Comparison of ENCODE assay signal across 21 cellular contexts in genomic region chr4:157576671-157577070, GRCh38.
DNase-seq lines count a peak whose midpoint lies in the region; TF ChIP-seq lines count a peak whose summit lies in the region.
"Had no signal": no experiment of that assay in that cellular context is flagged by ENCODE, and none has a peak within 500 bp of the region (broad histone marks: within the 10 kb centered on the region; RNA-seq: fewer than 3 reads in every experiment).

No MANE protein-coding gene starts in this region.

- TF ChIP-seq CTCF in BE2C (IDR thresholded peaks at IDR 0.05; ENCODE audit: low read depth, low read length): no peak
- TF ChIP-seq CTCF in HEK293 (tag by site-specific recombination; IDR thresholded peaks at IDR 0.05): no peak
- TF ChIP-seq CTCF in OCI-LY3 (IDR thresholded peaks at IDR 0.05; ENCODE audit: low read depth, low read length): no peak
- no peak for TF ChIP-seq CTCF in nephron progenitor cell (IDR thresholded peaks at IDR 0.05)
- TF ChIP-seq CTCF in adrenal gland (IDR thresholded peaks at IDR 0.05): no peak

- peak; percentile 7 for DNase-seq in BE2C
- DNase-seq in nephron progenitor cell: no peak
- DNase-seq in LoVo (ENCODE audit: low spot score): no peak
- DNase-seq in SIG-M5 treated with dmso at 0.1 percent for 504 hours (lab: John Stamatoyannopoulos, UW; ENCODE audit: unreplicated experiment): no peak
- DNase-seq in adrenal gland: no peak
- DNase-seq: CD4-positive, CD25-positive, alpha-beta regulatory T cell; DMS79; H9; KBM-7; NCI-H187; NCI-H2107; NCI-H226; NCI-H510A treated with DMSO at 0.1 percent for 48 hours; NCI-H774; OCI-M1; SW 1271; T-helper 17 cell had no signal

- no peak overlapping the region for H3K4me2 ChIP-seq in OCI-LY3 (ENCODE audit: low read length)

- H3K4me1 Mint-ChIP-seq in nephron progenitor cell: peaks cover 7% of the 10 kb centered on the region
- H3K4me1 Mint-ChIP-seq: CD4-positive, CD25-positive, alpha-beta regulatory T cell; T-helper 17 cell had no signal

- no peak overlapping the region for H3K4me3 Mint-ChIP-seq in nephron progenitor cell
- H3K4me3 Mint-ChIP-seq: CD4-positive, CD25-positive, alpha-beta regulatory T cell; H9; T-helper 17 cell had no signal

- no peaks in the 10 kb centered on the region for H3K27me3 Mint-ChIP-seq in nephron progenitor cell (ENCODE audit: low read depth, poor library complexity)
- H3K27me3 Mint-ChIP-seq: CD4-positive, CD25-positive, alpha-beta regulatory T cell; T-helper 17 cell had no signal

- WGBS in adrenal gland, 4 donors: 52 to 82% (median 72%) methylated on average over 3 of the region's 3 CpGs

- peak overlapping the region; percentile 43; the same call in 1 of the 2 replicates for H2AFZ ChIP-seq in OCI-LY3 (ENCODE audit: low read depth, low read length)

- H3K79me2 ChIP-seq in OCI-LY3 (ENCODE audit: low read length): no peaks in the 10 kb centered on the region

- no peaks in the 10 kb centered on the region for H3K27me3 ChIP-seq in BE2C
- no peaks in the 10 kb centered on the region for H3K27me3 ChIP-seq in OCI-LY3 (ENCODE audit: low read depth, low read length)
- H3K27me3 ChIP-seq in adrenal gland: no peaks in the 10 kb centered on the region
- H3K27me3 ChIP-seq: SJSA1 had no signal

- intact Hi-C loops in adrenal gland (cut with DNase I): no loop called here

- no peaks in the 10 kb centered on the region for H3K36me3 Mint-ChIP-seq in nephron progenitor cell (ENCODE audit: low read depth)
- H3K36me3 Mint-ChIP-seq: CD4-positive, CD25-positive, alpha-beta regulatory T cell had no signal

- H3K4me3 ChIP-seq in BE2C (ENCODE audit: low read depth, low read length): no peak overlapping the region
- no peak overlapping the region for H3K4me3 ChIP-seq in HEK293 (ENCODE audit: low read depth, low read length)
- no peak overlapping the region for H3K4me3 ChIP-seq in OCI-LY3 (ENCODE audit: low read length)
- no peak overlapping the region for H3K4me3 ChIP-seq in adrenal gland
- H3K4me3 ChIP-seq: SJSA1 had no signal

- H3K9me3 ChIP-seq in BE2C (no peaks in the 10 kb centered on the region), HEK293 (ENCODE audit: control insufficient read depth, insufficient read depth, low read depth, low read length) (no peaks in the 10 kb centered on the region), OCI-LY3 (ENCODE audit: insufficient read depth, low read length) (no peaks in the 10 kb centered on the region), adrenal gland (replicated peaks in 1 of 3) (no peaks in the 10 kb centered on the region)
- H3K9me3 ChIP-seq: SJSA1 had no signal

- H3K36me3 ChIP-seq in BE2C (no peaks in the 10 kb centered on the region), HEK293 (ENCODE audit: control insufficient read depth in 2 of 2, insufficient read depth in 1 of 2, low read length in 2 of 2) (no peaks in the 10 kb centered on the region), OCI-LY3 (replicated peaks; ENCODE audit: low read depth, low read length) (no peaks in the 10 kb centered on the region), adrenal gland (replicated peaks in 1 of 2) (no peaks in the 10 kb centered on the region)
- H3K36me3 ChIP-seq: SJSA1 had no signal

- H3K27ac Mint-ChIP-seq in nephron progenitor cell: peak overlapping the region; percentile 60
- H3K27ac Mint-ChIP-seq: CD4-positive, CD25-positive, alpha-beta regulatory T cell; T-helper 17 cell had no signal

- H3K27ac ChIP-seq in HEK293 (ENCODE audit: extremely low read depth, low read depth, low read length) (no peak overlapping the region), OCI-LY3 (ENCODE audit: low read length) (no peak overlapping the region), adrenal gland (no peak overlapping the region)
- H3K27ac ChIP-seq: HL-60, SJSA1 had no signal

- CTCF ChIA-PET in HEK293 (lab: Yijun Ruan, JAX): no interaction called here

- no peaks in the 10 kb centered on the region for H4K20me1 ChIP-seq in OCI-LY3 (ENCODE audit: insufficient read depth, low read length)

- POLR2A ChIA-PET in HEK293 (lab: Yijun Ruan, JAX): no interaction called here

- H3K9me3 Mint-ChIP-seq in nephron progenitor cell: no peaks in the 10 kb centered on the region
- H3K9me3 Mint-ChIP-seq: H9 had no signal

- no peak for TF ChIP-seq POLR2A in adrenal gland (IDR thresholded peaks at IDR 0.05)

- H3K4me1 ChIP-seq in BE2C: peaks cover 11% of the 10 kb centered on the region
- H3K4me1 ChIP-seq in HEK293 (ENCODE audit: control insufficient read depth, insufficient read depth, low read length): no peaks in the 10 kb centered on the region
- H3K4me1 ChIP-seq in OCI-LY3 (ENCODE audit: low read length): no peaks in the 10 kb centered on the region
- H3K4me1 ChIP-seq in adrenal gland (replicated peaks in 1 of 2): no peaks in the 10 kb centered on the region
- H3K4me1 ChIP-seq: SJSA1 had no signal

- H3K9ac ChIP-seq in OCI-LY3 (ENCODE audit: low read length): no peak overlapping the region

TF ChIP-seq in HEK293, 187 proteins besides CTCF, POLR2A, EP300 and RAD21:
- TF ChIP-seq EGR2 (tag by site-specific recombination; IDR thresholded peaks at IDR 0.05; ENCODE audit: low read depth): peak; percentile 44; the same call in 1 of the 2 replicates
- no peak for TF ChIP-seq ZSCAN5A (tag by site-specific recombination; IDR thresholded peaks at IDR 0.05)
- TF ChIP-seq ZFHX2 (tag by site-specific recombination; conservative IDR thresholded peaks at IDR 0.05): peak; percentile 47
